10 cellular contexts compared by ENCODE assay signal in genomic region chr17:52170963-52171572, GRCh38. TPM values are rescaled to one million over a fixed set of nuclear protein-coding genes. Genes with fewer than 3 reads are reported as not detected.
A peak's percentile ranks its signal among the peaks of the same experiment; 100 is the strongest.
DNase-seq lines count a peak whose midpoint lies in the region; ATAC-seq, FAIRE-seq and TF ChIP-seq lines count a peak whose summit lies in the region.
"Had no signal": no experiment of that assay in that cellular context is flagged by ENCODE, and none has a peak within 500 bp of the region (broad histone marks: within the 10 kb centered on the region; RNA-seq: fewer than 3 reads in every experiment).

No MANE protein-coding gene starts in this region.

- H3K4me1 Mint-ChIP-seq in activated CD4-positive, alpha-beta memory T cell treated with anti-CD3 and anti-CD28 coated beads for 36 hours (ENCODE audit: low read depth): no peaks in the 10 kb centered on the region
- no peaks in the 10 kb centered on the region for H3K4me1 Mint-ChIP-seq in activated CD4-positive, alpha-beta T cell treated with anti-CD3 and anti-CD28 coated beads, Interleukin-2, amount 10 ng/mL, durations not matched to agents 7 days and 5 days

- POLR2A ChIA-PET in activated CD4-positive, alpha-beta memory T cell treated with anti-CD3 and anti-CD28 coated beads for 36 hours (lab: Charles Lee): no interaction called here
- POLR2A ChIA-PET in activated CD4-positive, alpha-beta T cell treated with anti-CD3 and anti-CD28 coated beads, Interleukin-2, amount 10 ng/mL, durations not matched to agents 7 days and 5 days (lab: Charles Lee): no interaction called here

- DNase-seq in D721Med (ENCODE audit: insufficient read length, low spot score): no peak
- peak; percentile 34 to 50 for DNase-seq in SHP77 (lab: John Stamatoyannopoulos, UW)
- DNase-seq in kidney tubule cell (ENCODE audit: low spot score): peak; percentile 39
- no peak for DNase-seq in cortex of kidney (lab: John Stamatoyannopoulos, UW)
- DNase-seq in activated CD4-positive, alpha-beta memory T cell treated with anti-CD3 and anti-CD28 coated beads for 36 hours: no peak
- no peak for DNase-seq in activated CD4-positive, alpha-beta T cell treated with anti-CD3 and anti-CD28 coated beads, Interleukin-2, amount 10 ng/mL, durations not matched to agents 7 days and 5 days

- CTCF ChIA-PET in activated CD4-positive, alpha-beta memory T cell treated with anti-CD3 and anti-CD28 coated beads for 36 hours (lab: Charles Lee): no interaction called here
- CTCF ChIA-PET in activated CD4-positive, alpha-beta T cell treated with anti-CD3 and anti-CD28 coated beads, Interleukin-2, amount 10 ng/mL, durations not matched to agents 7 days and 5 days (lab: Charles Lee): no interaction called here

- no peaks in the 10 kb centered on the region for H3K36me3 Mint-ChIP-seq in activated CD4-positive, alpha-beta memory T cell treated with anti-CD3 and anti-CD28 coated beads for 36 hours
- H3K36me3 Mint-ChIP-seq in activated CD4-positive, alpha-beta T cell treated with anti-CD3 and anti-CD28 coated beads, Interleukin-2, amount 10 ng/mL, durations not matched to agents 7 days and 5 days (ENCODE audit: low read depth): no peaks in the 10 kb centered on the region

- no peak overlapping the region for H3K27ac Mint-ChIP-seq in activated CD4-positive, alpha-beta memory T cell treated with anti-CD3 and anti-CD28 coated beads for 36 hours
- no peak overlapping the region for H3K27ac Mint-ChIP-seq in activated CD4-positive, alpha-beta T cell treated with anti-CD3 and anti-CD28 coated beads, Interleukin-2, amount 10 ng/mL, durations not matched to agents 7 days and 5 days
- H3K27ac Mint-ChIP-seq: T-helper 1 cell treated with Interleukin-12 subunit alpha and Interleukin-12 subunit beta and Interleukin-4 antibody, amounts not matched to agents 30 μg/mL and 1 μg/mL, for 36 hours had no signal

- peak; percentile 96 for TF ChIP-seq CTCF in D721Med (IDR thresholded peaks at IDR 0.05; ENCODE audit: insufficient read depth, missing control alignments)

- no peak for FAIRE-seq in D721Med (lab: Jason Lieb, UNC)

- intact Hi-C loops in activated CD4-positive, alpha-beta memory T cell treated with anti-CD3 and anti-CD28 coated beads for 36 hours (cut with micrococcal nuclease): no loop called here

- H3K9me3 Mint-ChIP-seq in activated CD4-positive, alpha-beta memory T cell treated with anti-CD3 and anti-CD28 coated beads for 36 hours: no peaks in the 10 kb centered on the region
- H3K9me3 Mint-ChIP-seq in activated CD4-positive, alpha-beta T cell treated with anti-CD3 and anti-CD28 coated beads, Interleukin-2, amount 10 ng/mL, durations not matched to agents 7 days and 5 days: no peaks in the 10 kb centered on the region
- H3K9me3 Mint-ChIP-seq: T-helper 1 cell treated with Interleukin-12 subunit alpha and Interleukin-12 subunit beta and Interleukin-4 antibody, amounts not matched to agents 30 μg/mL and 1 μg/mL, for 36 hours had no signal

- peak; percentile 51 for ATAC-seq in HG03342 (IDR thresholded peaks at IDR 0.05; ENCODE audit: unreplicated experiment)
- no peak for ATAC-seq in GM21367 (IDR thresholded peaks at IDR 0.05; ENCODE audit: unreplicated experiment)

- H3K4me3 Mint-ChIP-seq in activated CD4-positive, alpha-beta memory T cell treated with anti-CD3 and anti-CD28 coated beads for 36 hours: no peak overlapping the region
- H3K4me3 Mint-ChIP-seq in activated CD4-positive, alpha-beta T cell treated with anti-CD3 and anti-CD28 coated beads, Interleukin-2, amount 10 ng/mL, durations not matched to agents 7 days and 5 days: no peak overlapping the region
- H3K4me3 Mint-ChIP-seq: T-helper 1 cell treated with Interleukin-12 subunit alpha and Interleukin-12 subunit beta and Interleukin-4 antibody, amounts not matched to agents 30 μg/mL and 1 μg/mL, for 36 hours had no signal

- H3K27me3 Mint-ChIP-seq in activated CD4-positive, alpha-beta memory T cell treated with anti-CD3 and anti-CD28 coated beads for 36 hours: no peaks in the 10 kb centered on the region
- no peaks in the 10 kb centered on the region for H3K27me3 Mint-ChIP-seq in activated CD4-positive, alpha-beta T cell treated with anti-CD3 and anti-CD28 coated beads, Interleukin-2, amount 10 ng/mL, durations not matched to agents 7 days and 5 days

RNA-seq across cellular contexts. Expression of gene CA10, which starts 12.6 kb away (rescaled TPM):
- total RNA-seq in activated CD4-positive, alpha-beta memory T cell treated with anti-CD3 and anti-CD28 coated beads for 36 hours: not detected
- not detected for total RNA-seq in activated CD4-positive, alpha-beta T cell treated with anti-CD3 and anti-CD28 coated beads, Interleukin-2, amount 10 ng/mL, durations not matched to agents 7 days and 5 days
- total RNA-seq: glomerular endothelial cell had no signal

Comparison
In these comparisons a context has a peak if more than half of its experiments do, and no peak if none do; other contexts are left out.
1. DNase-seq: peak in SHP77 (2 of 2) and kidney tubule cell (single experiment); none in D721Med (single experiment), cortex of kidney (single experiment), activated CD4-positive, alpha-beta memory T cell treated with anti-CD3 and anti-CD28 coated beads for 36 hours (single experiment) and activated CD4-positive, alpha-beta T cell treated with anti-CD3 and anti-CD28 coated beads, Interleukin-2, amount 10 ng/mL, durations not matched to agents 7 days and 5 days (single experiment).